Comparison of ENCODE assay signal across 9 cellular contexts in the genomic region with DNA sequence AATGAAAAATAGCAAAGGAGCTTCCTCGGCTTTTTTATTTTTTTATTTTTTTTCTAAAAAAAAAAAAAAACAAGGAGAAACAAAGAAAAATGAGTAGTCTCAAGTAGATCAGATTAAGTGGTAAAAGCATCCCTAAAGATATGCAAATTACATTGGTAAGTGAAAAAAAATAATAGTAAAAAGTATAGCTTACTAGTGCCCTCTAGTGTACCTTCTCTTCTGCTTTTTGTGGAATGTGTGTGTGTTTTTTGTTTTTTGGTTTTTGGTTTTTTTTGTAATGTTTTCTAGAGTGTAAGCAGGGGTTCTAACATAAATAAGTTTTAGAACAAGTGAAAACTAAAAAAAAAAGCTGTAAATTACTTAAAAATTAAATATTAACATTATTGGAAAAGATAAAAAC.
DNase-seq lines count a peak whose midpoint lies in the region; ATAC-seq and TF ChIP-seq lines count a peak whose summit lies in the region.
"Had no signal": no experiment of that assay in that cellular context is flagged by ENCODE, and none has a peak within 500 bp of the region (broad histone marks: within the 10 kb centered on the region; RNA-seq: fewer than 3 reads in every experiment).

No MANE protein-coding gene starts in this region.

- H3K27me3 ChIP-seq in WERI-Rb-1 (ENCODE audit: insufficient read depth, low read depth, severe bottlenecking): no peaks in the 10 kb centered on the region
- H3K27me3 ChIP-seq: spleen had no signal

- no peaks in the 10 kb centered on the region for H3K36me3 ChIP-seq in WERI-Rb-1
- H3K36me3 ChIP-seq: spleen had no signal

- ATAC-seq in GM21381 (IDR thresholded peaks at IDR 0.05; ENCODE audit: unreplicated experiment): no peak

- TF ChIP-seq CTCF in GM12872 (IDR thresholded peaks at IDR 0.05; ENCODE audit: insufficient read depth, low read depth, low read length) (0 out of 3 replicates have a peak, but pooled peaks have one; percentile 22), WERI-Rb-1 (IDR thresholded peaks at IDR 0.05; ENCODE audit: low read depth, low read length) (0 out of 2 replicates have a peak, but pooled peaks have one; percentile 2)

- H3K9me3 ChIP-seq in WERI-Rb-1 (ENCODE audit: severe bottlenecking): no peaks in the 10 kb centered on the region

- DNase-seq in NCI-H146 treated with DMSO at 0.1 percent for 48 hours (lab: John Stamatoyannopoulos, UW; ENCODE audit: unreplicated experiment) (peak; percentile 30), WERI-Rb-1 (no peak), middle frontal gyrus (ENCODE audit: extremely low spot score, low spot score) (peak; percentile 14), COLO829 (ENCODE audit: low spot score) (no peak), NCI-H2196 (lab: John Stamatoyannopoulos, UW; ENCODE audit: unreplicated experiment) (no peak)
- DNase-seq in activated CD4-positive, alpha-beta T cell treated with anti-CD3 and anti-CD28 coated beads for 4 hours: no peak
- DNase-seq: spleen had no signal

- no peak overlapping the region for H3K27ac ChIP-seq in WERI-Rb-1
- H3K27ac ChIP-seq: spleen had no signal

- no peak overlapping the region for H3K4me3 ChIP-seq in WERI-Rb-1 (ENCODE audit: low read depth, low read length)
- H3K4me3 ChIP-seq: spleen had no signal

Comparison
In these comparisons a context has a peak if more than half of its experiments do, and no peak if none do; other contexts are left out.
1. DNase-seq: peak in NCI-H146 treated with DMSO at 0.1 percent for 48 hours (single experiment) and middle frontal gyrus (single experiment); none in WERI-Rb-1 (single experiment), COLO829 (single experiment), NCI-H2196 (single experiment) and activated CD4-positive, alpha-beta T cell treated with anti-CD3 and anti-CD28 coated beads for 4 hours (0 of 2).